In the genomic region with DNA sequence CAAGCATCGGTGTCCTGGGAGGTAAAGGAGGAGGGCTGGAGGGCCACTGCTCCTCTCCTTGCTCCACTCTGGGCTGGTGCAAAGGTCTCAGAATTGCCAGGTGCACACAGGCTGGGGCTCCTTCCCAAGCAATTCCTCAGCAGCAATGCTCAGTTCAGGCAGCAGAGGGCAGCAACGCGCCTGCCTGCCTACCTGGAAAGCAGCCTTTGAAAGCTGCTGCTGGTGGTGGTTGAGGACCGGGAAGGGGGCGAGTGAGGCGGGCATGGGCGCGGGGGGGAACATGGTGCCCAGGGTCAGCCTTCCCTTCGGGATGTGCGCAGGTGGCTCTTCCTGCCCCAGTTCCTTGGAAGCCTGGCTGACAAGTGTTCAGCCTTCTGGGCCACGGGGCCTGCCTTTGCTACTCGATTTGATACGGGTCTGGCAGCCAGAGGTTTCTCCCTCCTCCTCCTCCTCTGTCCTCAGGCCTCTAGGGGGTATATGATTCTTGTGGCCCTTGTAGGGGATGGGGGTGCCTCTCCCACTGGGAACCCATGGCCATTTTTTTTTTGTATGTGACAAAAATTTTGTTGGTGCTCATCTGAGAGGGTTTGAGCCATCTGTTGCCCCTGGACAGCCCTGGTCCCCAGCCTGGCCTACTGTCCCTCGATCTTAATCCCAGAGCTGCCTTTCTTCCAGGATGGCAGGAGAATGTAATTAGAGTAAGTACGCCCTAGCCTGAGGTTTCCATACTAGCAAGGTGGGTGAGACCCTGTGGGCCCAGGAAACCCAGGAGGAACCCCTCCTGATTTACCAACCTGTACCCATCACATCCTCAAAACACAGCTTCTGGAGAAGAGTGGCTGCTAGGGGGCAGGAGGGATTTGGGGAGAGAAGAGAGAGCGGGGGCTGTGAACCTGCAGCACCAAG, we compare ENCODE assay signal across 8 cellular contexts. TPM values are rescaled to one million over a fixed set of nuclear protein-coding genes. Genes with fewer than 3 reads are reported as not detected.
DNase-seq lines count a peak whose midpoint lies in the region; ATAC-seq and TF ChIP-seq lines count a peak whose summit lies in the region.

No MANE protein-coding gene starts in this region.

- peaks cover 56% of the 10 kb centered on the region for H3K4me1 ChIP-seq in left ventricle myocardium inferior
- no peaks in the 10 kb centered on the region for H3K4me1 ChIP-seq in aorta (ENCODE audit: control insufficient read depth in 1 of 2, insufficient read depth in 2 of 2, low read length in 2 of 2)

- peak overlapping the region; percentile 75 for H3K27ac Mint-ChIP-seq in T-helper 1 cell treated with Interleukin-12 subunit alpha and Interleukin-12 subunit beta and Interleukin-4 antibody, amounts not matched to agents 30 μg/mL and 1 μg/mL, for 36 hours

- DNase-seq in NCI-H1436 (lab: John Stamatoyannopoulos, UW) (peak; percentile 71), amygdala (lab: John Stamatoyannopoulos, UW) (peak in 54 of 56 donors; percentile 9 to 89 (median 66)), left ventricle myocardium inferior (peak; percentile 84), renal cortical epithelial cell (ENCODE audit: low read depth) (peak; percentile 56), aorta (peak; percentile 85 to 94)

- H3K4me1 Mint-ChIP-seq in T-helper 1 cell treated with Interleukin-12 subunit alpha and Interleukin-12 subunit beta and Interleukin-4 antibody, amounts not matched to agents 30 μg/mL and 1 μg/mL, for 36 hours (ENCODE audit: low read depth), result peaks cover 35% of the 10 kb centered on the region

- H3K4me3 ChIP-seq in left ventricle myocardium inferior, result peak overlapping the region; percentile 44
- no peak overlapping the region for H3K4me3 ChIP-seq in aorta (ENCODE audit: low read length in 2 of 2)

- peaks cover 24% of the 10 kb centered on the region for H3K36me3 ChIP-seq in left ventricle myocardium inferior
- H3K36me3 ChIP-seq in aorta (ENCODE audit: control insufficient read depth in 1 of 2, insufficient read depth in 2 of 2, low read length in 1 of 2), result peaks cover 0 to 2% of the 10 kb centered on the region in 2 donors

- H3K9me3 Mint-ChIP-seq in T-helper 1 cell treated with Interleukin-12 subunit alpha and Interleukin-12 subunit beta and Interleukin-4 antibody, amounts not matched to agents 30 μg/mL and 1 μg/mL, for 36 hours, result no peaks in the 10 kb centered on the region

- H3K36me3 Mint-ChIP-seq in T-helper 1 cell treated with Interleukin-12 subunit alpha and Interleukin-12 subunit beta and Interleukin-4 antibody, amounts not matched to agents 30 μg/mL and 1 μg/mL, for 36 hours (ENCODE audit: low read depth), result peaks cover 9% of the 10 kb centered on the region

- ATAC-seq in GM21825 (IDR thresholded peaks at IDR 0.05; ENCODE audit: unreplicated experiment), result peak; percentile 56
- peak; percentile 78 for ATAC-seq in aorta (ENCODE audit: low FRiP score)

- H3K27ac ChIP-seq in C4-2B (peak overlapping the region; percentile 55), left ventricle myocardium inferior (replicated peaks) (peak overlapping the region; percentile 89), aorta (ENCODE audit: low read depth in 1 of 2, low read length in 2 of 2) (no peak overlapping the region)

- no peaks in the 10 kb centered on the region for H3K9me3 ChIP-seq in left ventricle myocardium inferior (replicated peaks)
- no peaks in the 10 kb centered on the region for H3K9me3 ChIP-seq in aorta (ENCODE audit: control insufficient read depth, low read length)

- H3K27me3 ChIP-seq in left ventricle myocardium inferior (ENCODE audit: low read depth) (no peaks in the 10 kb centered on the region), aorta (ENCODE audit: control insufficient read depth in 1 of 2, insufficient read depth in 2 of 2, low read length in 1 of 2) (no peaks in the 10 kb centered on the region)

- peak overlapping the region; percentile 57 for H3K4me3 Mint-ChIP-seq in T-helper 1 cell treated with Interleukin-12 subunit alpha and Interleukin-12 subunit beta and Interleukin-4 antibody, amounts not matched to agents 30 μg/mL and 1 μg/mL, for 36 hours

- intact Hi-C loops in left ventricle myocardium inferior (cut with micrococcal nuclease), result loop anchor here (10.0 kb wide), 1 partner anchor 97 kb away; no protein-coding TSS in a partner anchor
- intact Hi-C loops in aorta (cut with DNase I), result loop anchor here (1.0 to 5.0 kb wide), 5 partner anchors 55 to 411 kb away; no protein-coding TSS in a partner anchor

- no peaks in the 10 kb centered on the region for H3K27me3 Mint-ChIP-seq in T-helper 1 cell treated with Interleukin-12 subunit alpha and Interleukin-12 subunit beta and Interleukin-4 antibody, amounts not matched to agents 30 μg/mL and 1 μg/mL, for 36 hours (ENCODE audit: low read depth)

- peak; percentile 96 for TF ChIP-seq CTCF in C4-2B (conservative IDR thresholded peaks at IDR 0.05)
- peak; percentile 98 for TF ChIP-seq CTCF in left ventricle myocardium inferior (IDR thresholded peaks at IDR 0.05; ENCODE audit: borderline replicate concordance)

- WGBS in aorta, 2 donors, result 11 to 12% methylated on average over 16 of the region's 16 CpGs

RNA-seq across cellular contexts. Expression of a gene that starts 20.1 kb away (rescaled TPM):
- total RNA-seq in left ventricle myocardium inferior, result 41.8 TPM
- total RNA-seq in renal cortical epithelial cell, result 35.5 and 62.0 TPM in 2 replicates
- 10 to 100 TPM; 26.1 to 26.5 TPM for total RNA-seq in aorta
- polyA plus RNA-seq in aorta, result 10 to 100 TPM; 41.8 to 50.2 TPM

RNA-seq across cellular contexts. Expression of a gene that starts 22.7 kb away (rescaled TPM):
- total RNA-seq in left ventricle myocardium inferior, result 0.08 TPM
- total RNA-seq in renal cortical epithelial cell, result 0.17 and 0.35 TPM in 2 replicates
- under 1 TPM; 0.23 to 0.75 TPM for total RNA-seq in aorta
- under 1 TPM; 0.13 to 0.54 TPM for polyA plus RNA-seq in aorta

RNA-seq across cellular contexts. Expression of a gene that starts 31.9 kb away (rescaled TPM):
- total RNA-seq in left ventricle myocardium inferior (27.6 TPM), renal cortical epithelial cell (49.7 and 91.3 TPM in 2 replicates), aorta (10 to 100 TPM; 13.6 TPM)
- 10 to 100 TPM; 19.2 to 24.3 TPM for polyA plus RNA-seq in aorta

RNA-seq across cellular contexts. Expression of a gene that starts 38.4 kb away (rescaled TPM):
- total RNA-seq in left ventricle myocardium inferior (27.1 TPM), renal cortical epithelial cell (46.0 and 53.2 TPM in 2 replicates), aorta (10 to 100 TPM; 60.3 to 62.6 TPM)
- polyA plus RNA-seq in aorta, result 10 to 100 TPM; 22.9 to 62.8 TPM

Comparison
In these comparisons a context has a peak if more than half of its experiments do, and no peak if none do; other contexts are left out.
1. H3K27ac ChIP-seq: peak in C4-2B (single experiment) and left ventricle myocardium inferior (single experiment); none in aorta (0 of 2).
2. Peak in every context shown above with its lines, with median percentiles within 50 percentile points of each other: DNase-seq.